In genomic region chr6:15623282-15624116, GRCh38 we compare ENCODE assay signal across 9 cellular contexts. TPM values are rescaled to one million over a fixed set of nuclear protein-coding genes. Genes with fewer than 3 reads are reported as not detected.
DNase-seq lines count a peak whose midpoint lies in the region; ATAC-seq and TF ChIP-seq lines count a peak whose summit lies in the region.
"Had no signal": no experiment of that assay in that cellular context is flagged by ENCODE, and none has a peak within 500 bp of the region (broad histone marks: within the 10 kb centered on the region; RNA-seq: fewer than 3 reads in every experiment).

No MANE protein-coding gene starts in this region.

- peak; percentile 21 for TF ChIP-seq CTCF in mucosa of descending colon (IDR thresholded peaks at IDR 0.05)

- no peak overlapping the region for H3K4me3 ChIP-seq in mucosa of descending colon
- H3K4me3 ChIP-seq: BLaER1 had no signal

- intact Hi-C loops in mucosa of descending colon (cut with DNase I, micrococcal nuclease), result loop anchor here in 1 of 2 donors (10.0 kb wide), 1 partner anchor 119 kb away; no protein-coding TSS in a partner anchor

- H3K36me3 ChIP-seq in mucosa of descending colon (ENCODE audit: low read depth), result no peaks in the 10 kb centered on the region

- DNase-seq in DMS 273 (lab: John Stamatoyannopoulos, UW; ENCODE audit: unreplicated experiment) (peak; percentile 59), DMS 273 treated with DMSO at 0.1 percent for 48 hours (lab: John Stamatoyannopoulos, UW) (no peak), NCI-H460 (ENCODE audit: extremely low read depth, low read depth) (peak; percentile 1), cerebellar cortex (ENCODE audit: low spot score) (peak; percentile 65), mucosa of descending colon (no peak), mucosa of gallbladder (ENCODE audit: low spot score) (no peak)

- ATAC-seq in mucosa of descending colon (peak; percentile 41), GM18907 (IDR thresholded peaks at IDR 0.05; ENCODE audit: unreplicated experiment) (no peak), GM18870 (IDR thresholded peaks at IDR 0.05; ENCODE audit: unreplicated experiment) (no peak)

- H3K4me1 ChIP-seq in mucosa of descending colon (ENCODE audit: low read depth), result peaks cover 7% of the 10 kb centered on the region

- no peaks in the 10 kb centered on the region for H3K9me3 ChIP-seq in mucosa of descending colon

RNA-seq across cellular contexts. Expression of gene DTNBP1, which starts 39.3 kb away (rescaled TPM):
- 0.67 and 2.0 TPM in 2 replicates for total RNA-seq in NCI-H460 (2014; rRNA removed; shearing (Covaris generic))
- polyA plus RNA-seq in NCI-H460 (2014; cell fraction: nucleus; rRNA removed), result 0.07 TPM in 1 of 2 replicates, not detected in the other
- total RNA-seq in mucosa of descending colon (10 to 100 TPM; 19.6 to 31.8 (median 25.0) TPM), mucosa of gallbladder (30.8 TPM)

Comparison
In these comparisons a context has a peak if more than half of its experiments do, and no peak if none do; other contexts are left out.
1. DNase-seq: peak in DMS 273 (single experiment), NCI-H460 (single experiment) and cerebellar cortex (single experiment); none in DMS 273 treated with DMSO at 0.1 percent for 48 hours (single experiment), mucosa of descending colon (0 of 3) and mucosa of gallbladder (single experiment).